Comparison of ENCODE assay signal across 8 cellular contexts in the genomic region with DNA sequence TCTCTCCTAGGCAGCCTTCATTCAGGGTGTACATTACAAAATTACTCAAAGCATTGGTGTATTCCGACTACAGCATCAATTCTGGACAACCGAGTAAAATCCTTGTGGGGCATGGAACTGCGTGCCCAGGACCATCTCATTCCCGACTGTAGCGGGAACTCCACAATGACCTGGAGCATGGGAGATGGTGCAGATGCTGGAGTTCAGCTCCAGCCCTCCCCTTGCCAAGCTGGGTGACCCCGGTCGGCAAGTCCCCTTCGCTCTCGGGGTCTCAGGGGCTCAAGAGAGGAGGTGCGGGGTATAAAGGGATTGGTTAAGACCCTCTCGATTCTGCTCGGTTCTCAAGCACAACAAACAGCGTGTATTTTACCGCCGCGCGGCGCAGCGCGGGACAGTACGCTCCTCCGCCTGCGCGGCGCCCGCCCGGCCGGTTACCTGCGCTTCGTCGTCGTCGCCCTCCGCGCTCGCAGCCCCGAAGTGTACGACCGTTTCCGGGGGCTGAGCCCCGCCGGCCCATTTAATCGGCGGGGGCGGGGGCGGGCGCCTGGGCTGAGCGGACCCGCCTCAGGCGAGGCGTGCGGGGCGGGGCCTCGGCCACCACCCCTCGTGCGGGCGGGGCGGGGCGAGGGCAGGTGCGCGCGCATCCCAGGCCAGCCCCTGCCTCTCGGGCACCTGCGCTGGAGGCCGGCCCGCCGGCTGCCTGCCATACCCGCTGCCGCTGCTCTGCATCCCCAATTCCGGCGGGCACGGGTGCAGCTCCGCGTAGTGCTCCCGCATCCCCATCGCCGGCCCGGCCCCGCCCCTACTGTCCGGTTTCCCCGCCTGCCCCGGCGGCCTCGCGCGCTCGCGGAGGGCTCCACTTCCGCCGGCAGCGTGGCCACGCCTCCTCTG. TPM values are rescaled to one million over a fixed set of nuclear protein-coding genes. Genes with fewer than 3 reads are reported as not detected.
DNase-seq lines count a peak whose midpoint lies in the region; ATAC-seq and TF ChIP-seq lines count a peak whose summit lies in the region.

A gene (minus strand): TSS at position 493 of the 891 bp plus-strand sequence. CDS start 691 bp downstream, outside the sequence.

- peak within 1 kb of the TSS; percentile 91 for H3K9ac ChIP-seq in OCI-LY3 (ENCODE audit: low read length)

- peaks cover 0 to 2% (median 0%) of the 10 kb centered on the region in 8 donors for H3K9me3 Mint-ChIP-seq in CD4-positive, alpha-beta memory T cell
- H3K9me3 Mint-ChIP-seq in natural killer cell treated with Interleukin-12 subunit alpha and Interleukin-12 subunit beta and Interleukin-15 and Interleukin-18, amount 100 ng/mL, for 72 hours = no peaks in the 10 kb centered on the region
- H3K9me3 Mint-ChIP-seq in stimulated activated naive CD8-positive, alpha-beta T cell treated with anti-CD3 and anti-CD28 coated beads, Interleukin-15, Interleukin-2, amounts not matched to agents 100 ng/mL and 50 ng/mL, for 24 hours = no peaks in the 10 kb centered on the region

- H3K27me3 ChIP-seq in CD4-positive, alpha-beta memory T cell (ENCODE audit: insufficient read depth, low read length) = no peaks in the 10 kb centered on the region
- H3K27me3 ChIP-seq in OCI-LY3 (ENCODE audit: low read depth, low read length) (no peaks in the 10 kb centered on the region), esophagus muscularis mucosa (no peaks in the 10 kb centered on the region)

- TF ChIP-seq CTCF in OCI-LY3 (IDR thresholded peaks at IDR 0.05; ENCODE audit: low read depth, low read length) (no peak), esophagus muscularis mucosa (IDR thresholded peaks at IDR 0.05) (peak in 1 of 3 experiments; percentile 17)

- peak within 1 kb of the TSS; percentile 97 for H3K27ac ChIP-seq in CD4-positive, alpha-beta memory T cell (ENCODE audit: low read depth, low read length)
- H3K27ac ChIP-seq in OCI-LY3 (ENCODE audit: low read length) = peak within 1 kb of the TSS; percentile 93
- peak within 1 kb of the TSS; percentile 86 to 91 (median 88) for H3K27ac ChIP-seq in esophagus muscularis mucosa (replicated peaks in 1 of 4)

- WGBS in esophagus muscularis mucosa = 50% methylated on average over 26 of the region's 92 CpGs

- H3K4me2 ChIP-seq in OCI-LY3 (ENCODE audit: low read length) = peak within 1 kb of the TSS; percentile 98

- H4K20me1 ChIP-seq in OCI-LY3 (ENCODE audit: insufficient read depth, low read length) = no peaks in the 10 kb centered on the region

- no peak for TF ChIP-seq EP300 in esophagus muscularis mucosa (IDR thresholded peaks at IDR 0.05)

- peak within 1 kb of the TSS; percentile 80 to 83 for H3K4me3 ChIP-seq in CD4-positive, alpha-beta memory T cell (ENCODE audit: low read length in 2 of 2)
- H3K4me3 ChIP-seq in OCI-LY3 (ENCODE audit: low read length) (peak within 1 kb of the TSS; percentile 98), esophagus muscularis mucosa (peak within 1 kb of the TSS; percentile 66 to 85 (median 67))

- peaks cover 20 to 57% (median 31%) of the 10 kb centered on the region in 4 donors for H3K4me1 Mint-ChIP-seq in CD4-positive, alpha-beta memory T cell
- peaks cover 36 to 42% of the 10 kb centered on the region in 2 donors for H3K4me1 Mint-ChIP-seq in natural killer cell treated with Interleukin-12 subunit alpha and Interleukin-12 subunit beta and Interleukin-15 and Interleukin-18, amount 100 ng/mL, for 72 hours (ENCODE audit: low read depth in 2 of 2)
- peaks cover 64% of the 10 kb centered on the region for H3K4me1 Mint-ChIP-seq in stimulated activated naive CD8-positive, alpha-beta T cell treated with anti-CD3 and anti-CD28 coated beads, Interleukin-15, Interleukin-2, amounts not matched to agents 100 ng/mL and 50 ng/mL, for 24 hours (ENCODE audit: low read depth)

- peaks cover 8% of the 10 kb centered on the region for H3K36me3 ChIP-seq in CD4-positive, alpha-beta memory T cell (ENCODE audit: insufficient read depth, low read length)
- no peaks in the 10 kb centered on the region for H3K36me3 ChIP-seq in OCI-LY3 (replicated peaks; ENCODE audit: low read depth, low read length)
- peaks cover 0 to 7% (median 2%) of the 10 kb centered on the region in 4 donors for H3K36me3 ChIP-seq in esophagus muscularis mucosa

- no peaks in the 10 kb centered on the region for H3K9me3 ChIP-seq in CD4-positive, alpha-beta memory T cell (ENCODE audit: control insufficient read depth in 1 of 2, low read length in 2 of 2)
- H3K9me3 ChIP-seq in OCI-LY3 (ENCODE audit: insufficient read depth, low read length) = no peaks in the 10 kb centered on the region
- peaks cover 0 to 4% (median 0%) of the 10 kb centered on the region in 4 donors for H3K9me3 ChIP-seq in esophagus muscularis mucosa

- peak within 1 kb of the TSS; percentile 83 to 96 (median 94) for H3K27ac Mint-ChIP-seq in CD4-positive, alpha-beta memory T cell
- peak within 1 kb of the TSS; percentile 98 to 99 for H3K27ac Mint-ChIP-seq in natural killer cell treated with Interleukin-12 subunit alpha and Interleukin-12 subunit beta and Interleukin-15 and Interleukin-18, amount 100 ng/mL, for 72 hours
- peak within 1 kb of the TSS; percentile 96 for H3K27ac Mint-ChIP-seq in stimulated activated naive CD8-positive, alpha-beta T cell treated with anti-CD3 and anti-CD28 coated beads, Interleukin-15, Interleukin-2, amounts not matched to agents 100 ng/mL and 50 ng/mL, for 24 hours

- no peaks in the 10 kb centered on the region for H3K27me3 Mint-ChIP-seq in CD4-positive, alpha-beta memory T cell
- peaks cover 0 to 6% of the 10 kb centered on the region in 2 donors for H3K27me3 Mint-ChIP-seq in natural killer cell treated with Interleukin-12 subunit alpha and Interleukin-12 subunit beta and Interleukin-15 and Interleukin-18, amount 100 ng/mL, for 72 hours
- H3K27me3 Mint-ChIP-seq in stimulated activated naive CD8-positive, alpha-beta T cell treated with anti-CD3 and anti-CD28 coated beads, Interleukin-15, Interleukin-2, amounts not matched to agents 100 ng/mL and 50 ng/mL, for 24 hours = no peaks in the 10 kb centered on the region

- peaks cover 49% of the 10 kb centered on the region for H3K4me1 ChIP-seq in CD4-positive, alpha-beta memory T cell (ENCODE audit: insufficient read depth, low read length)
- H3K4me1 ChIP-seq in OCI-LY3 (ENCODE audit: low read length) = 0 out of 2 replicates have a peak, but pooled peaks cover 5% of the 10 kb centered on the region
- H3K4me1 ChIP-seq in esophagus muscularis mucosa = peaks cover 21 to 55% (median 51%) of the 10 kb centered on the region in 4 donors

- CTCF ChIA-PET in CD4-positive, alpha-beta memory T cell (lab: Charles Lee; ENCODE audit: partially characterized antibody) = interaction anchor here (1.6 kb wide), 1 partner anchor 148 kb away, joined by 3 read pairs; no protein-coding TSS in a partner anchor

- intact Hi-C loops in CD4-positive, alpha-beta memory T cell (cut with micrococcal nuclease) = no loop called here
- intact Hi-C loops in esophagus muscularis mucosa (cut with DNase I) = no loop called here

- peaks cover 0 to 27% of the 10 kb centered on the region in 2 donors for H3K36me3 Mint-ChIP-seq in CD4-positive, alpha-beta memory T cell
- peaks cover 11% of the 10 kb centered on the region for H3K36me3 Mint-ChIP-seq in natural killer cell treated with Interleukin-12 subunit alpha and Interleukin-12 subunit beta and Interleukin-15 and Interleukin-18, amount 100 ng/mL, for 72 hours
- H3K36me3 Mint-ChIP-seq in stimulated activated naive CD8-positive, alpha-beta T cell treated with anti-CD3 and anti-CD28 coated beads, Interleukin-15, Interleukin-2, amounts not matched to agents 100 ng/mL and 50 ng/mL, for 24 hours (ENCODE audit: low read depth) = peaks cover 34% of the 10 kb centered on the region

- peaks cover 30% of the 10 kb centered on the region for H3K79me2 ChIP-seq in OCI-LY3 (ENCODE audit: low read length)

- POLR2A ChIA-PET in CD4-positive, alpha-beta memory T cell (lab: Charles Lee; ENCODE audit: partially characterized antibody) = interaction anchor here (0.7 to 2.7 kb wide), 12 partner anchors 11 to 1605 kb away, joined by 3 to 13 read pairs (median 4); a partner anchor contains a TSS

- peak within 1 kb of the TSS; percentile 83; the same call in 1 of the 2 replicates for H2AFZ ChIP-seq in OCI-LY3 (ENCODE audit: low read depth, low read length)

- peak within 1 kb of the TSS; percentile 86 to 94 (median 91) for H3K4me3 Mint-ChIP-seq in CD4-positive, alpha-beta memory T cell
- H3K4me3 Mint-ChIP-seq in natural killer cell treated with Interleukin-12 subunit alpha and Interleukin-12 subunit beta and Interleukin-15 and Interleukin-18, amount 100 ng/mL, for 72 hours = peak within 1 kb of the TSS; percentile 98
- H3K4me3 Mint-ChIP-seq in stimulated activated naive CD8-positive, alpha-beta T cell treated with anti-CD3 and anti-CD28 coated beads, Interleukin-15, Interleukin-2, amounts not matched to agents 100 ng/mL and 50 ng/mL, for 24 hours = peak within 1 kb of the TSS; percentile 99

- DNase-seq in CD4-positive, alpha-beta memory T cell = peak; percentile 80 to 89 (median 86)
- peak; percentile 87 for DNase-seq in activated T-cell treated with anti-CD3 and anti-CD28 coated beads, Interleukin-2, amount 50 U/mL, for 1 hour
- no peak for DNase-seq in esophagus muscularis mucosa (ENCODE audit: extremely low spot score)
- peak; percentile 85 for DNase-seq in natural killer cell treated with Interleukin-12 subunit alpha and Interleukin-12 subunit beta and Interleukin-15 and Interleukin-18, amount 100 ng/mL, for 72 hours (ENCODE audit: low spot score)

- ATAC-seq in GM19395 (IDR thresholded peaks at IDR 0.05; ENCODE audit: unreplicated experiment) (peak; percentile 32), HG03521 (IDR thresholded peaks at IDR 0.05; ENCODE audit: unreplicated experiment) (peak; percentile 45)
- peak; percentile 77 to 81 for ATAC-seq in natural killer cell treated with Interleukin-12 subunit alpha and Interleukin-12 subunit beta and Interleukin-15 and Interleukin-18, amount 100 ng/mL, for 72 hours

- TF ChIP-seq POLR2A in esophagus muscularis mucosa (IDR thresholded peaks at IDR 0.05; ENCODE audit: low read depth) = no peak

RNA-seq across cellular contexts. Expression of the gene that starts here (rescaled TPM):
- total RNA-seq in CD4-positive, alpha-beta memory T cell = 10 to 100 TPM; 45.4 to 46.0 TPM
- 1 to 10 TPM; 1.7 to 3.8 TPM for polyA plus RNA-seq in CD4-positive, alpha-beta memory T cell
- 10 to 100 TPM; 22.0 to 43.8 (median 27.3) TPM for total RNA-seq in esophagus muscularis mucosa
- 100 to 1,000 TPM; 115 to 227 TPM for total RNA-seq in natural killer cell treated with Interleukin-12 subunit alpha and Interleukin-12 subunit beta and Interleukin-15 and Interleukin-18, amount 100 ng/mL, for 72 hours
